ENCODE assay signal across 18 cellular contexts in genomic region chr9:127543973-127544533, GRCh38.
DNase-seq lines count a peak whose midpoint lies in the region; FAIRE-seq and TF ChIP-seq lines count a peak whose summit lies in the region.
"Had no signal": no experiment of that assay in that cellular context is flagged by ENCODE, and none has a peak within 500 bp of the region (broad histone marks: within the 10 kb centered on the region; RNA-seq: fewer than 3 reads in every experiment).

No MANE protein-coding gene starts in this region.

- intact Hi-C loops in ascending aorta (cut with DNase I) = no loop called here

- H3K9me3 ChIP-seq in BLaER1 treated with 17β-estradiol and CSF1 and Interleukin-3, amounts not matched to agents 10 nM and 100 nM (replicated peaks in 1 of 11) = no peaks in the 10 kb centered on the region
- H3K9me3 ChIP-seq in ascending aorta (no peaks in the 10 kb centered on the region), fibroblast of lung (ENCODE audit: control insufficient read depth, insufficient read depth, low read depth, low read length) (no peaks in the 10 kb centered on the region)
- H3K9me3 ChIP-seq: SK-N-SH had no signal

- H3K4me1 ChIP-seq in BLaER1 treated with 17β-estradiol and CSF1 and Interleukin-3, amounts not matched to agents 10 nM and 100 nM = peaks cover 39 to 100% (median 88%) of the 10 kb centered on the region in 10 experiments
- H3K4me1 ChIP-seq in ascending aorta (peaks cover 38 to 45% of the 10 kb centered on the region in 2 donors), fibroblast of lung (ENCODE audit: control insufficient read depth, extremely low read depth, insufficient read depth, low read length) (peaks cover 70% of the 10 kb centered on the region)

- FAIRE-seq in D721Med (lab: Jason Lieb, UNC) = no peak

- no peak for TF ChIP-seq CTCF in ascending aorta (IDR thresholded peaks at IDR 0.05)
- TF ChIP-seq CTCF in fibroblast of lung (conservative IDR thresholded peaks at IDR 0.05 in 1 of 2, IDR thresholded peaks at IDR 0.05 in 1 of 2; ENCODE audit: low read depth in 1 of 2, low read length in 2 of 2) = no peak
- no peak for TF ChIP-seq CTCF in D721Med (IDR thresholded peaks at IDR 0.05; ENCODE audit: insufficient read depth, missing control alignments)

- peaks cover 0 to 92% (median 12%) of the 10 kb centered on the region in 11 experiments; a peak in 13 of 22 replicates for H3K36me3 ChIP-seq in BLaER1 treated with 17β-estradiol and CSF1 and Interleukin-3, amounts not matched to agents 10 nM and 100 nM
- H3K36me3 ChIP-seq in ascending aorta (peaks cover 0 to 3% of the 10 kb centered on the region in 2 donors), fibroblast of lung (ENCODE audit: control insufficient read depth, insufficient read depth, low read length) (peaks cover 21% of the 10 kb centered on the region)
- H3K36me3 ChIP-seq: neural progenitor cell had no signal

- DNase-seq in ascending aorta (ENCODE audit: low spot score in 2 of 2) (no peak), fibroblast of lung (ENCODE audit: low read depth in 2 of 2) (no peak), D721Med (ENCODE audit: insufficient read length, low spot score) (no peak), NCI-H2107 (lab: John Stamatoyannopoulos, UW) (no peak), A172 (ENCODE audit: low spot score) (no peak)
- no peak for DNase-seq in activated naive CD4-positive, alpha-beta T cell (lab: John Stamatoyannopoulos, UW)
- DNase-seq: activated T-cell treated with anti-CD3 and anti-CD28 coated beads, Interleukin-2, amount 50 U/mL, for 4 hours; caudate nucleus; EL; glutamatergic neuron; NCI-H2081; NCI-H526; SK-N-SH; stimulated activated CD4-positive, alpha-beta T cell treated with anti-CD3 and anti-CD28 coated beads, Interleukin-4, amount 100 ng/mL, for 4 hours had no signal

- peak overlapping the region in 2 of 11 experiments; percentile 61 to 68; a peak in 2 of 22 replicates for H3K27ac ChIP-seq in BLaER1 treated with 17β-estradiol and CSF1 and Interleukin-3, amounts not matched to agents 10 nM and 100 nM
- H3K27ac ChIP-seq in ascending aorta (peak overlapping the region; percentile 79 to 82), fibroblast of lung (ENCODE audit: insufficient read depth, low read length) (peak overlapping the region; percentile 11), skin epidermis (peak overlapping the region in 16 of 21 experiments; percentile 6 to 88 (median 74))
- H3K27ac ChIP-seq: neural progenitor cell had no signal

- H2AFZ ChIP-seq in fibroblast of lung (ENCODE audit: low read length) = no peak overlapping the region
- H2AFZ ChIP-seq: neural progenitor cell had no signal

- peaks cover 0 to 100% (median 99%) of the 10 kb centered on the region in 11 experiments; a peak in 20 of 22 replicates for H4K20me1 ChIP-seq in BLaER1 treated with 17β-estradiol and CSF1 and Interleukin-3, amounts not matched to agents 10 nM and 100 nM
- H4K20me1 ChIP-seq in fibroblast of lung (ENCODE audit: control insufficient read depth, extremely low read depth, insufficient read depth, low read length) = peaks cover 6% of the 10 kb centered on the region

- peak overlapping the region in 10 of 11 experiments; percentile 46 to 99 (median 86); a peak in 18 of 22 replicates for H3K4me2 ChIP-seq in BLaER1 treated with 17β-estradiol and CSF1 and Interleukin-3, amounts not matched to agents 10 nM and 100 nM
- H3K4me2 ChIP-seq in fibroblast of lung (ENCODE audit: extremely low read depth, insufficient read depth, low read length) = peak overlapping the region; percentile 8
- H3K4me2 ChIP-seq: neural progenitor cell, SK-N-SH had no signal

- peak overlapping the region in 4 of 11 experiments; percentile 14 to 66 (median 34); a peak in 4 of 22 replicates for H3K9ac ChIP-seq in BLaER1 treated with 17β-estradiol and CSF1 and Interleukin-3, amounts not matched to agents 10 nM and 100 nM
- H3K9ac ChIP-seq in fibroblast of lung (ENCODE audit: insufficient read depth, low read length) = no peak overlapping the region
- H3K9ac ChIP-seq: neural progenitor cell, SK-N-SH had no signal

- no peak overlapping the region for H3K4me3 ChIP-seq in BLaER1 treated with 17β-estradiol and CSF1 and Interleukin-3, amounts not matched to agents 10 nM and 100 nM
- no peak overlapping the region for H3K4me3 ChIP-seq in ascending aorta
- no peak overlapping the region for H3K4me3 ChIP-seq in fibroblast of lung (replicated peaks in 1 of 4; ENCODE audit: control extremely low read depth in 1 of 4, insufficient read depth in 1 of 4, low read depth in 3 of 4, low read length in 4 of 4)
- no peak overlapping the region for H3K4me3 ChIP-seq in skin epidermis
- H3K4me3 ChIP-seq: lung, neural progenitor cell had no signal

- no peaks in the 10 kb centered on the region for H3K27me3 ChIP-seq in BLaER1 treated with 17β-estradiol and CSF1 and Interleukin-3, amounts not matched to agents 10 nM and 100 nM
- H3K27me3 ChIP-seq in ascending aorta = no peaks in the 10 kb centered on the region
- H3K27me3 ChIP-seq in fibroblast of lung (ENCODE audit: control insufficient read depth, insufficient read depth, low read length) = no peaks in the 10 kb centered on the region
- H3K27me3 ChIP-seq: neural progenitor cell had no signal

- H3K79me2 ChIP-seq in fibroblast of lung (ENCODE audit: control insufficient read depth, insufficient read depth, low read length) = peaks cover 98% of the 10 kb centered on the region
